13 cellular contexts compared by ENCODE assay signal in genomic region chr17:27351741-27352140, GRCh38. TPM values are rescaled to one million over a fixed set of nuclear protein-coding genes. Genes with fewer than 3 reads are reported as not detected.
DNase-seq lines count a peak whose midpoint lies in the region; ATAC-seq, FAIRE-seq and TF ChIP-seq lines count a peak whose summit lies in the region.
"Had no signal": no experiment of that assay in that cellular context is flagged by ENCODE, and none has a peak within 500 bp of the region (broad histone marks: within the 10 kb centered on the region; RNA-seq: fewer than 3 reads in every experiment).

No MANE protein-coding gene starts in this region.

- H3K9me3 Mint-ChIP-seq in activated CD8-positive, alpha-beta T cell treated with anti-CD3 and anti-CD28 coated beads for 36 hours: no peaks in the 10 kb centered on the region
- no peaks in the 10 kb centered on the region for H3K9me3 Mint-ChIP-seq in activated CD8-positive, alpha-beta T cell treated with anti-CD3 and anti-CD28 coated beads, Interleukin-2, amount 10 ng/mL, durations not matched to agents 7 days and 5 days (ENCODE audit: insufficient read depth)
- H3K9me3 Mint-ChIP-seq in activated T-helper 2 cell treated with anti-CD3 and anti-CD28 coated beads, Interferon-gamma antibody, Interleukin-2, Interleukin-4, amounts not matched to agents 10 μg/mL and 5 μg/mL and 100 μg/mL, durations not matched to agents 14 hours and 24 hours and 36 hours: no peaks in the 10 kb centered on the region
- no peaks in the 10 kb centered on the region for H3K9me3 Mint-ChIP-seq in activated CD4-positive, alpha-beta memory T cell treated with anti-CD3 and anti-CD28 coated beads, Interleukin-2, amount 10 ng/mL, durations not matched to agents 7 days and 5 days

- H3K9ac ChIP-seq in subcutaneous abdominal adipose tissue (ENCODE audit: low read length in 5 of 5): no peak overlapping the region

- no peak for ATAC-seq in activated CD8-positive, alpha-beta T cell treated with anti-CD3 and anti-CD28 coated beads for 36 hours
- no peak for ATAC-seq in activated CD8-positive, alpha-beta T cell treated with anti-CD3 and anti-CD28 coated beads, Interleukin-2, amount 10 ng/mL, durations not matched to agents 7 days and 5 days
- no peak for ATAC-seq in gastroesophageal sphincter
- ATAC-seq: left lobe of liver had no signal

- TF ChIP-seq EP300 in gastroesophageal sphincter (IDR thresholded peaks at IDR 0.05): no peak

- no peaks in the 10 kb centered on the region for H3K27me3 Mint-ChIP-seq in activated CD8-positive, alpha-beta T cell treated with anti-CD3 and anti-CD28 coated beads for 36 hours
- H3K27me3 Mint-ChIP-seq in activated CD8-positive, alpha-beta T cell treated with anti-CD3 and anti-CD28 coated beads, Interleukin-2, amount 10 ng/mL, durations not matched to agents 7 days and 5 days (ENCODE audit: low read depth): no peaks in the 10 kb centered on the region
- no peaks in the 10 kb centered on the region for H3K27me3 Mint-ChIP-seq in activated T-helper 2 cell treated with anti-CD3 and anti-CD28 coated beads, Interferon-gamma antibody, Interleukin-2, Interleukin-4, amounts not matched to agents 10 μg/mL and 5 μg/mL and 100 μg/mL, durations not matched to agents 14 hours and 24 hours and 36 hours (ENCODE audit: low read depth)
- peaks cover 2% of the 10 kb centered on the region for H3K27me3 Mint-ChIP-seq in activated CD4-positive, alpha-beta memory T cell treated with anti-CD3 and anti-CD28 coated beads, Interleukin-2, amount 10 ng/mL, durations not matched to agents 7 days and 5 days

- TF ChIP-seq POLR2A in gastroesophageal sphincter (IDR thresholded peaks at IDR 0.05): no peak

- H3K27me3 ChIP-seq in gastroesophageal sphincter (no peaks in the 10 kb centered on the region), subcutaneous abdominal adipose tissue (ENCODE audit: control insufficient read depth in 5 of 5, insufficient read depth in 4 of 5, low read length in 5 of 5) (no peaks in the 10 kb centered on the region)
- H3K27me3 ChIP-seq: adrenal gland, SJCRH30 had no signal

- H3K9me3 ChIP-seq in gastroesophageal sphincter (no peaks in the 10 kb centered on the region), subcutaneous abdominal adipose tissue (ENCODE audit: control insufficient read depth in 5 of 5, low read length in 5 of 5) (peaks cover 0 to 4% (median 0%) of the 10 kb centered on the region in 5 donors)
- H3K9me3 ChIP-seq: adrenal gland, SJCRH30 had no signal

- peak overlapping the region; percentile 7 for H3K4me3 Mint-ChIP-seq in activated CD8-positive, alpha-beta T cell treated with anti-CD3 and anti-CD28 coated beads for 36 hours
- no peak overlapping the region for H3K4me3 Mint-ChIP-seq in activated CD8-positive, alpha-beta T cell treated with anti-CD3 and anti-CD28 coated beads, Interleukin-2, amount 10 ng/mL, durations not matched to agents 7 days and 5 days
- peak overlapping the region; percentile 78 for H3K4me3 Mint-ChIP-seq in activated T-helper 2 cell treated with anti-CD3 and anti-CD28 coated beads, Interferon-gamma antibody, Interleukin-2, Interleukin-4, amounts not matched to agents 10 μg/mL and 5 μg/mL and 100 μg/mL, durations not matched to agents 14 hours and 24 hours and 36 hours (ENCODE audit: low read depth)
- H3K4me3 Mint-ChIP-seq in activated CD4-positive, alpha-beta memory T cell treated with anti-CD3 and anti-CD28 coated beads, Interleukin-2, amount 10 ng/mL, durations not matched to agents 7 days and 5 days: no peak overlapping the region

- intact Hi-C loops in activated CD8-positive, alpha-beta T cell treated with anti-CD3 and anti-CD28 coated beads for 36 hours (cut with micrococcal nuclease): loop anchor here (10.0 kb wide), 1 partner anchor 103 kb away; the partner anchor contains the start of gene KSR1
- intact Hi-C loops in activated T-helper 2 cell treated with anti-CD3 and anti-CD28 coated beads, Interferon-gamma antibody, Interleukin-2, Interleukin-4, amounts not matched to agents 10 μg/mL and 5 μg/mL and 100 μg/mL, durations not matched to agents 14 hours and 24 hours and 36 hours (cut with micrococcal nuclease): loop anchor here (5.0 kb wide), 2 partner anchors 121 to 191 kb away; no protein-coding TSS in a partner anchor

- H3K36me3 ChIP-seq in gastroesophageal sphincter (no peaks in the 10 kb centered on the region), subcutaneous abdominal adipose tissue (ENCODE audit: control insufficient read depth in 5 of 5, insufficient read depth in 5 of 5, low read length in 5 of 5) (no peaks in the 10 kb centered on the region)
- H3K36me3 ChIP-seq: adrenal gland, SJCRH30 had no signal

- no peak overlapping the region for H3K4me3 ChIP-seq in gastroesophageal sphincter
- no peak overlapping the region for H3K4me3 ChIP-seq in subcutaneous abdominal adipose tissue (ENCODE audit: low read depth in 1 of 5, low read length in 5 of 5)
- H3K4me3 ChIP-seq: adrenal gland, SJCRH30 had no signal

- no peak overlapping the region for H3K27ac Mint-ChIP-seq in activated CD8-positive, alpha-beta T cell treated with anti-CD3 and anti-CD28 coated beads for 36 hours
- H3K27ac Mint-ChIP-seq in activated CD8-positive, alpha-beta T cell treated with anti-CD3 and anti-CD28 coated beads, Interleukin-2, amount 10 ng/mL, durations not matched to agents 7 days and 5 days: no peak overlapping the region
- H3K27ac Mint-ChIP-seq in activated T-helper 2 cell treated with anti-CD3 and anti-CD28 coated beads, Interferon-gamma antibody, Interleukin-2, Interleukin-4, amounts not matched to agents 10 μg/mL and 5 μg/mL and 100 μg/mL, durations not matched to agents 14 hours and 24 hours and 36 hours: peak overlapping the region; percentile 28
- no peak overlapping the region for H3K27ac Mint-ChIP-seq in activated CD4-positive, alpha-beta memory T cell treated with anti-CD3 and anti-CD28 coated beads, Interleukin-2, amount 10 ng/mL, durations not matched to agents 7 days and 5 days

- CTCF ChIA-PET in activated CD8-positive, alpha-beta T cell treated with anti-CD3 and anti-CD28 coated beads for 36 hours (lab: Charles Lee): interaction anchor here (1.2 to 4.6 kb wide), 5 partner anchors 10 to 300 kb away, joined by 3 to 39 read pairs (median 10); no protein-coding TSS in a partner anchor
- CTCF ChIA-PET in activated CD8-positive, alpha-beta T cell treated with anti-CD3 and anti-CD28 coated beads, Interleukin-2, amount 10 ng/mL, durations not matched to agents 7 days and 5 days (lab: Charles Lee): interaction anchor here (1.0 to 1.6 kb wide), 3 partner anchors 19 to 279 kb away, joined by 3 to 10 read pairs (median 7); partner anchors contain the start of gene LGALS9
- CTCF ChIA-PET in activated CD4-positive, alpha-beta memory T cell treated with anti-CD3 and anti-CD28 coated beads, Interleukin-2, amount 10 ng/mL, durations not matched to agents 7 days and 5 days (lab: Charles Lee): interaction anchor here (1.6 to 3.1 kb wide), 2 partner anchors 115 to 248 kb away, joined by 8 to 11 read pairs; no protein-coding TSS in a partner anchor

- H3K4me1 Mint-ChIP-seq in activated CD8-positive, alpha-beta T cell treated with anti-CD3 and anti-CD28 coated beads for 36 hours (ENCODE audit: low read depth): peaks cover 34% of the 10 kb centered on the region
- H3K4me1 Mint-ChIP-seq in activated CD8-positive, alpha-beta T cell treated with anti-CD3 and anti-CD28 coated beads, Interleukin-2, amount 10 ng/mL, durations not matched to agents 7 days and 5 days (ENCODE audit: low read depth): peaks cover 32% of the 10 kb centered on the region
- H3K4me1 Mint-ChIP-seq in activated T-helper 2 cell treated with anti-CD3 and anti-CD28 coated beads, Interferon-gamma antibody, Interleukin-2, Interleukin-4, amounts not matched to agents 10 μg/mL and 5 μg/mL and 100 μg/mL, durations not matched to agents 14 hours and 24 hours and 36 hours (ENCODE audit: low read depth): peaks cover 33% of the 10 kb centered on the region
- H3K4me1 Mint-ChIP-seq in activated CD4-positive, alpha-beta memory T cell treated with anti-CD3 and anti-CD28 coated beads, Interleukin-2, amount 10 ng/mL, durations not matched to agents 7 days and 5 days: peaks cover 40% of the 10 kb centered on the region

- POLR2A ChIA-PET in activated CD8-positive, alpha-beta T cell treated with anti-CD3 and anti-CD28 coated beads for 36 hours (lab: Charles Lee): interaction anchor here (1.0 kb wide), 1 partner anchor 181 kb away, joined by 3 read pairs; no protein-coding TSS in a partner anchor
- POLR2A ChIA-PET in activated CD8-positive, alpha-beta T cell treated with anti-CD3 and anti-CD28 coated beads, Interleukin-2, amount 10 ng/mL, durations not matched to agents 7 days and 5 days (lab: Charles Lee): no interaction called here
- POLR2A ChIA-PET in activated CD4-positive, alpha-beta memory T cell treated with anti-CD3 and anti-CD28 coated beads, Interleukin-2, amount 10 ng/mL, durations not matched to agents 7 days and 5 days (lab: Charles Lee): no interaction called here

- peaks cover 0 to 35% (median 7%) of the 10 kb centered on the region in 3 donors for H3K4me1 ChIP-seq in gastroesophageal sphincter
- H3K4me1 ChIP-seq in subcutaneous abdominal adipose tissue (ENCODE audit: control insufficient read depth in 5 of 5, insufficient read depth in 5 of 5, low read length in 5 of 5): peaks cover 2 to 30% (median 18%) of the 10 kb centered on the region in 5 donors

- TF ChIP-seq CTCF in activated CD8-positive, alpha-beta T cell treated with anti-CD3 and anti-CD28 coated beads for 36 hours (IDR thresholded peaks at IDR 0.05): no peak
- no peak for TF ChIP-seq CTCF in gastroesophageal sphincter (IDR thresholded peaks at IDR 0.05)

- peaks cover 3% of the 10 kb centered on the region for H3K36me3 Mint-ChIP-seq in activated CD8-positive, alpha-beta T cell treated with anti-CD3 and anti-CD28 coated beads for 36 hours (ENCODE audit: low read depth)
- no peaks in the 10 kb centered on the region for H3K36me3 Mint-ChIP-seq in activated CD8-positive, alpha-beta T cell treated with anti-CD3 and anti-CD28 coated beads, Interleukin-2, amount 10 ng/mL, durations not matched to agents 7 days and 5 days (ENCODE audit: low read depth)
- H3K36me3 Mint-ChIP-seq in activated T-helper 2 cell treated with anti-CD3 and anti-CD28 coated beads, Interferon-gamma antibody, Interleukin-2, Interleukin-4, amounts not matched to agents 10 μg/mL and 5 μg/mL and 100 μg/mL, durations not matched to agents 14 hours and 24 hours and 36 hours (ENCODE audit: low read depth): peaks cover 3% of the 10 kb centered on the region
- no peaks in the 10 kb centered on the region for H3K36me3 Mint-ChIP-seq in activated CD4-positive, alpha-beta memory T cell treated with anti-CD3 and anti-CD28 coated beads, Interleukin-2, amount 10 ng/mL, durations not matched to agents 7 days and 5 days (ENCODE audit: low read depth)

- no peak for FAIRE-seq in frontal cortex (lab: Jason Lieb, UNC)
- FAIRE-seq: A204.1 had no signal

- 77 to 85% methylated on average over 2 of the region's 2 CpGs for WGBS in gastroesophageal sphincter (ENCODE audit: low coverage in 1 of 2), 2 donors

- DNase-seq in activated CD8-positive, alpha-beta T cell treated with anti-CD3 and anti-CD28 coated beads for 36 hours: no peak
- DNase-seq in activated CD8-positive, alpha-beta T cell treated with anti-CD3 and anti-CD28 coated beads, Interleukin-2, amount 10 ng/mL, durations not matched to agents 7 days and 5 days: no peak
- DNase-seq in activated T-helper 2 cell treated with anti-CD3 and anti-CD28 coated beads, Interferon-gamma antibody, Interleukin-2, Interleukin-4, amounts not matched to agents 10 μg/mL and 5 μg/mL and 100 μg/mL, durations not matched to agents 14 hours and 24 hours and 36 hours (ENCODE audit: low spot score): no peak
- DNase-seq in NCI-H1694 treated with DMSO at 0.1 percent for 48 hours (lab: John Stamatoyannopoulos, UW) (no peak), frontal cortex (ENCODE audit: low spot score in 2 of 2) (no peak)
- no peak for DNase-seq in activated CD4-positive, alpha-beta memory T cell treated with anti-CD3 and anti-CD28 coated beads, Interleukin-2, amount 10 ng/mL, durations not matched to agents 7 days and 5 days
- DNase-seq: adrenal gland, NCI-H2107, SJCRH30 had no signal

- H3K27ac ChIP-seq in gastroesophageal sphincter (peak overlapping the region in 3 of 4 donors; percentile 90 to 94 (median 92)), subcutaneous abdominal adipose tissue (ENCODE audit: low read depth, low read length) (peak overlapping the region; percentile 95)
- H3K27ac ChIP-seq: SJCRH30 had no signal

RNA-seq across cellular contexts. Expression of gene WSB1, which starts 57.8 kb away (rescaled TPM):
- total RNA-seq in activated CD8-positive, alpha-beta T cell treated with anti-CD3 and anti-CD28 coated beads for 36 hours: 100 to 1,000 TPM; 224 to 231 TPM
- 100 to 1,000 TPM; 118 to 121 TPM for total RNA-seq in activated CD8-positive, alpha-beta T cell treated with anti-CD3 and anti-CD28 coated beads, Interleukin-2, amount 10 ng/mL, durations not matched to agents 7 days and 5 days
- 165 and 170 TPM in 2 replicates for total RNA-seq in activated T-helper 2 cell treated with anti-CD3 and anti-CD28 coated beads, Interferon-gamma antibody, Interleukin-2, Interleukin-4, amounts not matched to agents 10 μg/mL and 5 μg/mL and 100 μg/mL, durations not matched to agents 14 hours and 24 hours and 36 hours
- total RNA-seq in gastroesophageal sphincter (100 to 1,000 TPM in 2 of 4 donors, 10 to 100 TPM in 2; 74.2 to 200 (median 133) TPM), frontal cortex (187 TPM)
- total RNA-seq in activated CD4-positive, alpha-beta memory T cell treated with anti-CD3 and anti-CD28 coated beads, Interleukin-2, amount 10 ng/mL, durations not matched to agents 7 days and 5 days: 100 to 1,000 TPM; 143 to 155 TPM

Comparison
In these comparisons a context has a peak if more than half of its experiments do, and no peak if none do; other contexts are left out.
1. H3K4me3 Mint-ChIP-seq: peak in activated CD8-positive, alpha-beta T cell treated with anti-CD3 and anti-CD28 coated beads for 36 hours (single experiment) and activated T-helper 2 cell treated with anti-CD3 and anti-CD28 coated beads, Interferon-gamma antibody, Interleukin-2, Interleukin-4, amounts not matched to agents 10 μg/mL and 5 μg/mL and 100 μg/mL, durations not matched to agents 14 hours and 24 hours and 36 hours (single experiment); none in activated CD8-positive, alpha-beta T cell treated with anti-CD3 and anti-CD28 coated beads, Interleukin-2, amount 10 ng/mL, durations not matched to agents 7 days and 5 days (single experiment) and activated CD4-positive, alpha-beta memory T cell treated with anti-CD3 and anti-CD28 coated beads, Interleukin-2, amount 10 ng/mL, durations not matched to agents 7 days and 5 days (single experiment).